ENCODE assay signal across 9 cellular contexts in genomic region chr3:31077021-31077601, GRCh38.
DNase-seq lines count a peak whose midpoint lies in the region; TF ChIP-seq lines count a peak whose summit lies in the region.
"Had no signal": no experiment of that assay in that cellular context is flagged by ENCODE, and none has a peak within 500 bp of the region (broad histone marks: within the 10 kb centered on the region; RNA-seq: fewer than 3 reads in every experiment).

No MANE protein-coding gene starts in this region.

- H3K4me3 ChIP-seq in osteoblast (ENCODE audit: insufficient read depth, low read length) (no peak overlapping the region), endodermal cell (ENCODE audit: low read length) (no peak overlapping the region), HAP-1 (no peak overlapping the region)
- H3K4me3 ChIP-seq: skin epidermis had no signal

- no peak overlapping the region for H3K4me3 Mint-ChIP-seq in activated naive CD4-positive, alpha-beta T cell treated with anti-CD3 and anti-CD28 coated beads, Interleukin-2, amount 50 U/mL, for 24 hours
- no peak overlapping the region for H3K4me3 Mint-ChIP-seq in endodermal cell

- H4K20me1 ChIP-seq in osteoblast (ENCODE audit: insufficient read depth, low read length), result no peaks in the 10 kb centered on the region

- 91% methylated on average over 3 of the region's 3 CpGs for WGBS in endodermal cell (ENCODE audit: insufficient coverage in 1 of 2, insufficient read length in 1 of 2), 2 experiments

- H3K27me3 Mint-ChIP-seq in activated naive CD4-positive, alpha-beta T cell treated with anti-CD3 and anti-CD28 coated beads, Interleukin-2, amount 50 U/mL, for 24 hours, result no peaks in the 10 kb centered on the region
- no peaks in the 10 kb centered on the region for H3K27me3 Mint-ChIP-seq in endodermal cell (ENCODE audit: insufficient read depth)

- peak overlapping the region; percentile 0 for H3K27ac Mint-ChIP-seq in activated naive CD4-positive, alpha-beta T cell treated with anti-CD3 and anti-CD28 coated beads, Interleukin-2, amount 50 U/mL, for 24 hours
- H3K27ac Mint-ChIP-seq in endodermal cell, result no peak overlapping the region

- in situ Hi-C loops in HAP-1 (cut with MboI; ENCODE audit: low sequenced_read_pairs), result no loop called here

- H3K79me2 ChIP-seq in osteoblast (ENCODE audit: insufficient read depth, low read length), result no peaks in the 10 kb centered on the region

- peaks cover 12% of the 10 kb centered on the region for H3K4me1 Mint-ChIP-seq in activated naive CD4-positive, alpha-beta T cell treated with anti-CD3 and anti-CD28 coated beads, Interleukin-2, amount 50 U/mL, for 24 hours
- H3K4me1 Mint-ChIP-seq in endodermal cell, result peaks cover 17% of the 10 kb centered on the region

- peak; percentile 58 for DNase-seq in GM04504 (ENCODE audit: low read depth)
- DNase-seq in HT1080 (ENCODE audit: low read depth), result peak; percentile 100
- DNase-seq in osteoblast (ENCODE audit: insufficient read length, low spot score, missing footprints), result peak; percentile 80
- no peak for DNase-seq in endodermal cell
- no peak for DNase-seq in HAP-1 (ENCODE audit: low spot score in 2 of 2)
- no peak for DNase-seq in ecto neural progenitor cell (ENCODE audit: low spot score)
- no peak for DNase-seq in NCI-H1694 treated with DMSO at 0.1 percent for 48 hours (lab: John Stamatoyannopoulos, UW)

- no peak for TF ChIP-seq CTCF in osteoblast (IDR thresholded peaks at IDR 0.05; ENCODE audit: extremely low read depth, low read depth, low read length)
- no peak for TF ChIP-seq CTCF in endodermal cell (conservative IDR thresholded peaks at IDR 0.05)

- peak overlapping the region; percentile 29 for H3K4me2 ChIP-seq in osteoblast (ENCODE audit: insufficient read depth, low read length)

- no peaks in the 10 kb centered on the region for H3K27me3 ChIP-seq in osteoblast (ENCODE audit: insufficient read depth, low read length)
- H3K27me3 ChIP-seq in endodermal cell (ENCODE audit: control insufficient read depth, insufficient read depth, low read length, poor library complexity, severe bottlenecking), result no peaks in the 10 kb centered on the region
- H3K27me3 ChIP-seq in HAP-1 (ENCODE audit: low read depth), result no peaks in the 10 kb centered on the region

- H2AFZ ChIP-seq in osteoblast (ENCODE audit: low read length), result peak overlapping the region; percentile 49

- H3K27ac ChIP-seq in osteoblast (ENCODE audit: low read depth, low read length) (peak overlapping the region; percentile 17), endodermal cell (ENCODE audit: low read depth, low read length) (no peak overlapping the region)
- H3K27ac ChIP-seq: skin epidermis had no signal

- H3K9me3 Mint-ChIP-seq in activated naive CD4-positive, alpha-beta T cell treated with anti-CD3 and anti-CD28 coated beads, Interleukin-2, amount 50 U/mL, for 24 hours, result peaks cover 4% of the 10 kb centered on the region
- peaks cover 11% of the 10 kb centered on the region for H3K9me3 Mint-ChIP-seq in endodermal cell

- no peak overlapping the region for H3K9ac ChIP-seq in endodermal cell (ENCODE audit: extremely low read depth, low read length, poor library complexity, severe bottlenecking)

- H3K4me1 ChIP-seq in osteoblast (ENCODE audit: insufficient read depth, low read length) (peaks cover 19% of the 10 kb centered on the region), endodermal cell (ENCODE audit: control insufficient read depth, insufficient read depth, low read length) (peaks cover 5% of the 10 kb centered on the region), HAP-1 (no peaks in the 10 kb centered on the region; the same call in 1 of the 2 replicates)

- no peaks in the 10 kb centered on the region for H3K9me3 ChIP-seq in osteoblast (ENCODE audit: low read depth, low read length)
- peaks cover 17% of the 10 kb centered on the region for H3K9me3 ChIP-seq in endodermal cell (ENCODE audit: control insufficient read depth, low read length)
- no peaks in the 10 kb centered on the region for H3K9me3 ChIP-seq in HAP-1

- peaks cover 1% of the 10 kb centered on the region for H3K36me3 Mint-ChIP-seq in activated naive CD4-positive, alpha-beta T cell treated with anti-CD3 and anti-CD28 coated beads, Interleukin-2, amount 50 U/mL, for 24 hours
- H3K36me3 Mint-ChIP-seq in endodermal cell (ENCODE audit: low read depth), result no peaks in the 10 kb centered on the region

- H3K36me3 ChIP-seq in osteoblast (ENCODE audit: insufficient read depth, low read length) (no peaks in the 10 kb centered on the region), endodermal cell (ENCODE audit: control insufficient read depth, insufficient read depth, low read length) (no peaks in the 10 kb centered on the region), HAP-1 (replicated peaks) (no peaks in the 10 kb centered on the region)

Comparison
In these comparisons a context has a peak if more than half of its experiments do, and no peak if none do; other contexts are left out.
1. DNase-seq: peak in GM04504 (single experiment), HT1080 (single experiment) and osteoblast (single experiment); none in endodermal cell (single experiment), HAP-1 (0 of 2), ecto neural progenitor cell (single experiment) and NCI-H1694 treated with DMSO at 0.1 percent for 48 hours (single experiment).